14 cellular contexts compared by ENCODE assay signal in genomic region chr6:40794581-40794980, GRCh38.
DNase-seq lines count a peak whose midpoint lies in the region; ATAC-seq and TF ChIP-seq lines count a peak whose summit lies in the region.
"Had no signal": no experiment of that assay in that cellular context is flagged by ENCODE, and none has a peak within 500 bp of the region (broad histone marks: within the 10 kb centered on the region; RNA-seq: fewer than 3 reads in every experiment).

No MANE protein-coding gene starts in this region.

- no peak overlapping the region for H4K5ac ChIP-seq in mesendoderm (ENCODE audit: low read length)

- H4K8ac ChIP-seq in mesendoderm (ENCODE audit: low read depth, low read length), result no peak overlapping the region

- H3K23ac ChIP-seq in mesendoderm (ENCODE audit: low read length), result no peak overlapping the region

- no peak overlapping the region for H2BK120ac ChIP-seq in mesendoderm (ENCODE audit: low read depth, low read length)

- TF ChIP-seq POLR2A in gastrocnemius medialis (IDR thresholded peaks at IDR 0.05), result no peak
- no peak for TF ChIP-seq POLR2A in right lobe of liver (IDR thresholded peaks at IDR 0.05)

- peak; percentile 43 for DNase-seq in cardiac septum (ENCODE audit: low spot score)
- no peak for DNase-seq in left cardiac atrium
- no peak for DNase-seq in mesendoderm
- DNase-seq in gastrocnemius medialis, result peak; percentile 34 to 35
- no peak for DNase-seq in SW 1271 (lab: John Stamatoyannopoulos, UW)
- DNase-seq in right lobe of liver, result no peak
- DNase-seq: AML-193; Caco-2; CD4-positive, alpha-beta T cell; H9 had no signal

- H3K36me3 ChIP-seq in mesendoderm (ENCODE audit: control insufficient read depth, insufficient read depth, low read length) (no peaks in the 10 kb centered on the region), gastrocnemius medialis (no peaks in the 10 kb centered on the region), right lobe of liver (no peaks in the 10 kb centered on the region)

- no CpG with 5 or more reads among the region's 2 CpGs for WGBS in mesendoderm (ENCODE audit: extremely low coverage, insufficient coverage, low lambda C conversion rate)
- WGBS in right lobe of liver (ENCODE audit: insufficient coverage, low coverage, low lambda C conversion rate, missing lambda C conversion rate), result 48% methylated on average over 2 of the region's 2 CpGs

- no peak overlapping the region for H2BK5ac ChIP-seq in mesendoderm (ENCODE audit: low read length)

- no peak overlapping the region for H3K18ac ChIP-seq in mesendoderm (ENCODE audit: low read length)

- H3K27me3 ChIP-seq in mesendoderm (ENCODE audit: insufficient read depth, low read length, poor library complexity), result no peaks in the 10 kb centered on the region
- no peaks in the 10 kb centered on the region for H3K27me3 ChIP-seq in gastrocnemius medialis
- no peaks in the 10 kb centered on the region for H3K27me3 ChIP-seq in right lobe of liver

- no peak overlapping the region for H3K4me2 ChIP-seq in mesendoderm (ENCODE audit: low read length)
- H3K4me2 ChIP-seq: A549 had no signal

- no peak overlapping the region for H2AK5ac ChIP-seq in mesendoderm (ENCODE audit: low read length)

- peak overlapping the region; percentile 39 for H3K4ac ChIP-seq in mesendoderm (ENCODE audit: low read depth, low read length)

- no peak overlapping the region for H3K9ac ChIP-seq in mesendoderm (ENCODE audit: low read length)

- intact Hi-C loops in cardiac septum (cut with DNase I), result no loop called here
- intact Hi-C loops in left cardiac atrium (cut with DNase I), result no loop called here
- intact Hi-C loops in gastrocnemius medialis (cut with DNase I; ENCODE audit: low total_unique reads), result loop anchor here (1.0 kb wide), 1 partner anchor 15 kb away; no protein-coding TSS in a partner anchor
- intact Hi-C loops in right lobe of liver (cut with DNase I), result no loop called here

- H3K79me2 ChIP-seq in mesendoderm (ENCODE audit: control insufficient read depth, insufficient read depth, low read length), result no peaks in the 10 kb centered on the region

- no peak overlapping the region for H3K4me3 ChIP-seq in mesendoderm (ENCODE audit: low read length)
- H3K4me3 ChIP-seq in gastrocnemius medialis, result no peak overlapping the region
- H3K4me3 ChIP-seq in right lobe of liver, result no peak overlapping the region
- H3K4me3 ChIP-seq: A549 had no signal

- no peak overlapping the region for H3K56ac ChIP-seq in mesendoderm (ENCODE audit: low read length)

- no peak overlapping the region for H3K27ac ChIP-seq in mesendoderm (ENCODE audit: low read depth, low read length)
- H3K27ac ChIP-seq in gastrocnemius medialis, result peak overlapping the region in 1 of 4 donors; percentile 50
- no peak overlapping the region for H3K27ac ChIP-seq in right lobe of liver
- H3K27ac ChIP-seq: 22Rv1, A549, C4-2B had no signal

- no peaks in the 10 kb centered on the region for H3K79me1 ChIP-seq in mesendoderm (ENCODE audit: low read length)

- H3K4me1 ChIP-seq in mesendoderm (ENCODE audit: control insufficient read depth, low read depth, low read length) (peaks cover 15% of the 10 kb centered on the region), gastrocnemius medialis (peaks cover 14 to 16% of the 10 kb centered on the region in 2 donors), right lobe of liver (no peaks in the 10 kb centered on the region)
- H3K4me1 ChIP-seq: A549, Caco-2 had no signal

- no peak overlapping the region for H2BK15ac ChIP-seq in mesendoderm (replicated peaks; ENCODE audit: low read depth)

- in situ Hi-C loops in gastrocnemius medialis (cut with MboI; ENCODE audit: low sequenced_read_pairs in 4 of 4), result no loop called here

- no peaks in the 10 kb centered on the region for H3K9me3 ChIP-seq in gastrocnemius medialis
- no peaks in the 10 kb centered on the region for H3K9me3 ChIP-seq in right lobe of liver
- H3K9me3 ChIP-seq: A549, Caco-2 had no signal

- ATAC-seq in left cardiac atrium, result no peak
- ATAC-seq in gastrocnemius medialis, result peak; percentile 74 to 89
- no peak for ATAC-seq in right lobe of liver
- no peak for ATAC-seq in HG03196 (IDR thresholded peaks at IDR 0.05; ENCODE audit: unreplicated experiment)
- ATAC-seq: A549 had no signal

- TF ChIP-seq CTCF in gastrocnemius medialis (IDR thresholded peaks at IDR 0.05 in 4 of 5, conservative IDR thresholded peaks at IDR 0.05 in 1 of 5) (no peak), right lobe of liver (IDR thresholded peaks at IDR 0.05) (no peak)

Comparison
In these comparisons a context has a peak if more than half of its experiments do, and no peak if none do; other contexts are left out.
1. DNase-seq: peak in cardiac septum (single experiment) and gastrocnemius medialis (2 of 2); none in left cardiac atrium (single experiment), mesendoderm (single experiment), SW 1271 (0 of 2) and right lobe of liver (0 of 3).
2. ATAC-seq: peak in gastrocnemius medialis (2 of 2); none in left cardiac atrium (0 of 2), right lobe of liver (0 of 4) and HG03196 (single experiment).